In genomic region chr11:57324154-57324885, GRCh38 we compare ENCODE assay signal across 8 cellular contexts. TPM values are rescaled to one million over a fixed set of nuclear protein-coding genes. Genes with fewer than 3 reads are reported as not detected.
DNase-seq lines count a peak whose midpoint lies in the region; ATAC-seq, FAIRE-seq and TF ChIP-seq lines count a peak whose summit lies in the region.

No MANE protein-coding gene starts in this region.

- intact Hi-C loops in CD4-positive, alpha-beta memory T cell (cut with micrococcal nuclease) = no loop called here
- intact Hi-C loops in GM12878 (cut with micrococcal nuclease; ENCODE audit: unreplicated experiment) = no loop called here

- BruUV-seq in GM12878 (replicated peaks; lab: Mats Ljungman, UMichigan) = no TSS peak

- no peaks in the 10 kb centered on the region for H3K79me2 ChIP-seq in GM12878 (ENCODE audit: control insufficient read depth, insufficient read depth, low read length)
- peaks cover 43% of the 10 kb centered on the region for H3K79me2 ChIP-seq in smooth muscle cell (ENCODE audit: low read depth)

- POLR2A ChIA-PET in CD4-positive, alpha-beta memory T cell (lab: Charles Lee; ENCODE audit: partially characterized antibody) = interaction anchor here (0.7 to 5.2 kb wide), 12 partner anchors 11 to 1949 kb away, joined by 3 to 128 read pairs (median 4); partner anchors contain the start of genes P2RX3, SELENOH, SLC43A3 and SSRP1
- POLR2A ChIA-PET in GM12878 (lab: Charles Lee) = interaction anchor here (1.2 to 3.5 kb wide), 4 partner anchors 9 to 102 kb away, joined by 3 to 35 read pairs (median 8); partner anchors contain the start of genes SLC43A3 and SSRP1

- SMC1A ChIA-PET in GM12878 (lab: Charles Lee; ENCODE audit: uncharacterized antibody, unreplicated experiment) = interaction anchor here (1.4 to 2.7 kb wide), 2 partner anchors 11 to 133 kb away, joined by 4 to 20 read pairs; partner anchors contain the start of gene SSRP1

- H2AFZ ChIP-seq in GM12878 (ENCODE audit: control insufficient read depth, low read depth, low read length) = peak overlapping the region; percentile 31
- no peak overlapping the region for H2AFZ ChIP-seq in smooth muscle cell (ENCODE audit: low read depth)

- peaks cover 27% of the 10 kb centered on the region for H3F3A ChIP-seq in smooth muscle cell (ENCODE audit: low read depth)

- CTCF ChIA-PET in CD4-positive, alpha-beta memory T cell (lab: Charles Lee; ENCODE audit: partially characterized antibody) = interaction anchor here (1.7 to 2.5 kb wide), 2 partner anchors 11 to 203 kb away, joined by 7 to 24 read pairs; partner anchors contain the start of gene SSRP1
- CTCF ChIA-PET in GM12878 (lab: Yijun Ruan, JAX) = interaction anchor here (1.1 to 1.2 kb wide), 3 partner anchors 9 to 14 kb away, joined by 3 to 8 read pairs (median 5); partner anchors contain the start of gene P2RX3

- peaks cover 22% of the 10 kb centered on the region for H3K36me3 ChIP-seq in CD4-positive, alpha-beta memory T cell (ENCODE audit: insufficient read depth, low read length)
- H3K36me3 ChIP-seq in NT2/D1 (ENCODE audit: insufficient read depth, insufficient read length, low read length) = peaks cover 61% of the 10 kb centered on the region
- H3K36me3 ChIP-seq in GM12878 (ENCODE audit: control insufficient read depth in 2 of 2, insufficient read depth in 2 of 2, low read length in 1 of 2) = peaks cover 12 to 19% of the 10 kb centered on the region in 2 experiments; a peak in 3 of 4 replicates
- no peaks in the 10 kb centered on the region for H3K36me3 ChIP-seq in smooth muscle cell (ENCODE audit: low read depth)

- TF ChIP-seq CTCF in GM12878 (IDR thresholded peaks at IDR 0.05 in 2 of 3, conservative IDR thresholded peaks at IDR 0.05 in 1 of 3; ENCODE audit: control insufficient read depth in 2 of 3, extremely low read depth in 1 of 3, insufficient read depth in 1 of 3, low read depth in 3 of 3, low read length in 3 of 3) = no peak
- no peak for TF ChIP-seq CTCF in smooth muscle cell (IDR thresholded peaks at IDR 0.05; ENCODE audit: borderline replicate concordance, insufficient read depth, poor library complexity, severe bottlenecking)

- FAIRE-seq in GM12878 (lab: Jason Lieb, UNC) = no peak

- peak overlapping the region in 1 of 2 donors; percentile 59 for H3K4me3 ChIP-seq in CD4-positive, alpha-beta memory T cell (ENCODE audit: low read length in 2 of 2)
- H3K4me3 ChIP-seq in NT2/D1 (ENCODE audit: insufficient read length, low read depth) (peak overlapping the region; percentile 84), GM12878 (peak overlapping the region; percentile 51; the same call in 1 of the 2 replicates), smooth muscle cell (peak overlapping the region; percentile 95)

- in situ Hi-C loops in GM12878 (cut with MboI) = no loop called here

- no peak for TF ChIP-seq POLR2A in GM12878 (IDR thresholded peaks at IDR 0.05; ENCODE audit: low read depth, low read length)

- H3K9me3 Mint-ChIP-seq in CD4-positive, alpha-beta memory T cell = no peaks in the 10 kb centered on the region

- H3K27ac Mint-ChIP-seq in CD4-positive, alpha-beta memory T cell = peak overlapping the region; percentile 72 to 99 (median 88)

- no peaks in the 10 kb centered on the region for H3K9me3 ChIP-seq in CD4-positive, alpha-beta memory T cell (ENCODE audit: control insufficient read depth in 1 of 2, low read length in 2 of 2)
- H3K9me3 ChIP-seq in NT2/D1 (ENCODE audit: insufficient read depth, low read length) (no peaks in the 10 kb centered on the region), GM12878 (replicated peaks; ENCODE audit: control insufficient read depth, insufficient read depth, low read length) (no peaks in the 10 kb centered on the region), smooth muscle cell (replicated peaks; ENCODE audit: low read depth) (no peaks in the 10 kb centered on the region)

- H3K4me1 ChIP-seq in CD4-positive, alpha-beta memory T cell (ENCODE audit: insufficient read depth, low read length) = peaks cover 33% of the 10 kb centered on the region
- H3K4me1 ChIP-seq in NT2/D1 (ENCODE audit: insufficient read depth, insufficient read length) (peaks cover 17% of the 10 kb centered on the region), GM12878 (ENCODE audit: control insufficient read depth, insufficient read depth, low read length) (peaks cover 22% of the 10 kb centered on the region), smooth muscle cell (ENCODE audit: low read depth) (peaks cover 39% of the 10 kb centered on the region)

- H4K20me1 ChIP-seq in GM12878 (ENCODE audit: control insufficient read depth, insufficient read depth) = no peaks in the 10 kb centered on the region
- H4K20me1 ChIP-seq in smooth muscle cell (ENCODE audit: low read depth) = peaks cover 33% of the 10 kb centered on the region

- peak overlapping the region; percentile 82 for H3K4me2 ChIP-seq in GM12878 (ENCODE audit: control insufficient read depth, insufficient read depth)
- peak overlapping the region; percentile 100 for H3K4me2 ChIP-seq in smooth muscle cell

- peak overlapping the region; percentile 85 to 94 (median 86) for H3K4me3 Mint-ChIP-seq in CD4-positive, alpha-beta memory T cell

- H3K9ac ChIP-seq in NT2/D1 (ENCODE audit: insufficient read length, low read depth) (peak overlapping the region; percentile 92), GM12878 (ENCODE audit: control insufficient read depth, insufficient read depth, low read length) (peak overlapping the region; percentile 42; the same call in 1 of the 2 replicates), smooth muscle cell (ENCODE audit: low read depth) (peak overlapping the region; percentile 80)

- RAD21 ChIA-PET in GM12878 (lab: Charles Lee; ENCODE audit: unreplicated experiment) = interaction anchor here (0.6 to 3.0 kb wide), 2 partner anchors 10 to 464 kb away, joined by 5 to 14 read pairs; partner anchors contain the start of gene SSRP1

- no peaks in the 10 kb centered on the region for H3K27me3 ChIP-seq in CD4-positive, alpha-beta memory T cell (ENCODE audit: insufficient read depth, low read length)
- no peaks in the 10 kb centered on the region for H3K27me3 ChIP-seq in NT2/D1 (ENCODE audit: insufficient read depth, insufficient read length)
- H3K27me3 ChIP-seq in GM12878 (replicated peaks in 1 of 2; ENCODE audit: control insufficient read depth in 2 of 2, insufficient read depth in 2 of 2, low read length in 1 of 2) = no peaks in the 10 kb centered on the region
- no peaks in the 10 kb centered on the region for H3K27me3 ChIP-seq in smooth muscle cell (ENCODE audit: low read depth)

- DNase-seq in CD4-positive, alpha-beta memory T cell = no peak
- DNase-seq in NT2/D1 (ENCODE audit: low read depth, low spot score) = no peak
- no peak for DNase-seq in GM12878 (ENCODE audit: low read depth, low spot score)
- DNase-seq in iPS-NIHi11 (ENCODE audit: low spot score) = peak; percentile 95
- DNase-seq in smooth muscle cell (lab: John Stamatoyannopoulos, UW; ENCODE audit: unreplicated experiment) = peak; percentile 49
- no peak for DNase-seq in superior temporal gyrus (ENCODE audit: extremely low spot score)
- no peak for DNase-seq in HPDE6-E6E7 (ENCODE audit: extremely low spot score)

- H3K36me3 Mint-ChIP-seq in CD4-positive, alpha-beta memory T cell = peaks cover 36 to 43% of the 10 kb centered on the region in 2 donors

- WGBS in GM12878 (ENCODE audit: insufficient coverage, insufficient replicate concordance, low lambda C conversion rate, missing lambda C conversion rate) = 14% methylated on average over 21 of the region's 64 CpGs
- WGBS in smooth muscle cell (ENCODE audit: low lambda C conversion rate) = 1% methylated on average over 15 of the region's 64 CpGs

- TF ChIP-seq RAD21 in GM12878 (IDR thresholded peaks at IDR 0.05; ENCODE audit: insufficient read depth, low read depth, low read length) = no peak

- H3K27ac ChIP-seq in CD4-positive, alpha-beta memory T cell (ENCODE audit: low read depth, low read length) = peak overlapping the region; percentile 59
- H3K27ac ChIP-seq in GM12878 (ENCODE audit: control insufficient read depth, insufficient read depth) = no peak overlapping the region
- H3K27ac ChIP-seq in smooth muscle cell (ENCODE audit: low read depth) = peak overlapping the region; percentile 91

- peaks cover 28 to 62% (median 37%) of the 10 kb centered on the region in 4 donors for H3K4me1 Mint-ChIP-seq in CD4-positive, alpha-beta memory T cell

- H3K27me3 Mint-ChIP-seq in CD4-positive, alpha-beta memory T cell = no peaks in the 10 kb centered on the region

- ATAC-seq in GM21528 (IDR thresholded peaks at IDR 0.05; ENCODE audit: low FRiP score, unreplicated experiment) (peak; percentile 38), GM12878 (peak; percentile 2; the same call in 2 of the 3 replicates)

- TF ChIP-seq EP300 in GM12878 (IDR thresholded peaks at IDR 0.05; ENCODE audit: borderline replicate concordance in 1 of 2, control insufficient read depth in 1 of 2, low read depth in 2 of 2, low read length in 2 of 2) = no peak

RNA-seq across cellular contexts. Expression of gene TNKS1BP1, which starts 0.4 kb away (rescaled TPM):
- 10 to 100 TPM; 17.2 to 23.7 TPM for total RNA-seq in CD4-positive, alpha-beta memory T cell
- 1 to 10 TPM in 1 of 2 donors, under 1 TPM in 1; 0.52 to 4.7 TPM for polyA plus RNA-seq in CD4-positive, alpha-beta memory T cell
- 26.1 and 29.2 TPM in 2 replicates for total RNA-seq in GM12878 (2013; cell fraction: nucleolus; rRNA removed)
- total RNA-seq in GM12878 (2014; rRNA removed) = 4.8 and 5.6 TPM in 2 replicates
- total RNA-seq in GM12878 (2014; rRNA removed; fragmentation: Illumina TruSeq; extraction: Trizol) = 2.2 and 3.1 TPM in 2 replicates
- total RNA-seq in GM12878 (2021) = 12.5 and 15.8 TPM in 2 replicates
- polyA plus RNA-seq in GM12878 (2011; ENCODE audit: low read depth) = 6.7 TPM
- polyA plus RNA-seq in GM12878 (2011; rRNA removed) = 3.5 and 4.4 TPM in 2 replicates
- polyA plus RNA-seq in GM12878 (2011; cell fraction: cytosol; rRNA removed) = 3.9 and 5.5 TPM in 2 replicates
- 16.4 and 20.4 TPM in 2 replicates for polyA plus RNA-seq in GM12878 (2011; cell fraction: nucleus; rRNA removed)
- polyA plus RNA-seq in GM12878 (2012) = 8.7 and 9.5 TPM in 2 replicates
- polyA plus RNA-seq in GM12878 (2014; fragmentation: Illumina TruSeq; extraction: Trizol) = 4.9 and 7.3 TPM in 2 replicates
- under 1 TPM; 0.26 to 0.47 TPM for polyA plus RNA-seq in GM12878 (2014; fragmentation: Nextera tagmentation; extraction: Ambion mirVana)
- polyA plus RNA-seq in GM12878 (2014; rRNA removed) = 5.2 and 6.8 TPM in 2 replicates
- 1 to 10 TPM; 2.1 to 4.1 TPM for polyA plus RNA-seq in GM12878 (2016; fragmentation: Nextera tagmentation; extraction: Ambion mirVana)
- 6.2 and 10.0 TPM in 2 replicates for polyA minus RNA-seq in GM12878 (2011; rRNA and poly(A)+ RNA removed)
- 4.8 and 5.5 TPM in 2 replicates for polyA minus RNA-seq in GM12878 (2011; cell fraction: cytosol; rRNA and poly(A)+ RNA removed)
- polyA minus RNA-seq in GM12878 (2011; cell fraction: nucleus; rRNA and poly(A)+ RNA removed) = 1.8 and 4.4 TPM in 2 replicates
- 39.0 and 46.3 TPM in 2 replicates for total RNA-seq in smooth muscle cell
- polyA plus RNA-seq in smooth muscle cell = 86.3 and 118 TPM in 2 replicates

RNA-seq across cellular contexts. Expression of gene SSRP1, which starts 11.4 kb away (rescaled TPM):
- total RNA-seq in CD4-positive, alpha-beta memory T cell = 10 to 100 TPM; 69.0 to 74.3 TPM
- polyA plus RNA-seq in CD4-positive, alpha-beta memory T cell = 10 to 100 TPM; 19.6 to 42.2 TPM
- 23.8 and 30.4 TPM in 2 replicates for total RNA-seq in GM12878 (2013; cell fraction: nucleolus; rRNA removed)
- total RNA-seq in GM12878 (2014; rRNA removed) = 130 and 132 TPM in 2 replicates
- 188 and 207 TPM in 2 replicates for total RNA-seq in GM12878 (2014; rRNA removed; fragmentation: Illumina TruSeq; extraction: Trizol)
- 174 and 183 TPM in 2 replicates for total RNA-seq in GM12878 (2021)
- polyA plus RNA-seq in GM12878 (2011; ENCODE audit: low read depth) = 84.5 TPM
- 135 and 217 TPM in 2 replicates for polyA plus RNA-seq in GM12878 (2011; rRNA removed)
- polyA plus RNA-seq in GM12878 (2011; cell fraction: cytosol; rRNA removed) = 273 and 353 TPM in 2 replicates
- polyA plus RNA-seq in GM12878 (2011; cell fraction: nucleus; rRNA removed) = 125 and 155 TPM in 2 replicates
- polyA plus RNA-seq in GM12878 (2012) = 96.1 and 99.1 TPM in 2 replicates
- polyA plus RNA-seq in GM12878 (2014; fragmentation: Illumina TruSeq; extraction: Trizol) = 279 and 333 TPM in 2 replicates
- 100 to 1,000 TPM in 1 of 2 experiments, 10 to 100 TPM in 1; 74.3 to 119 TPM for polyA plus RNA-seq in GM12878 (2014; fragmentation: Nextera tagmentation; extraction: Ambion mirVana)
- polyA plus RNA-seq in GM12878 (2014; rRNA removed) = 143 and 145 TPM in 2 replicates
- 10 to 100 TPM; 73.6 to 79.6 TPM for polyA plus RNA-seq in GM12878 (2016; fragmentation: Nextera tagmentation; extraction: Ambion mirVana)
- 215 and 222 TPM in 2 replicates for polyA minus RNA-seq in GM12878 (2011; rRNA and poly(A)+ RNA removed)
- 62.8 and 96.7 TPM in 2 replicates for polyA minus RNA-seq in GM12878 (2011; cell fraction: cytosol; rRNA and poly(A)+ RNA removed)
- polyA minus RNA-seq in GM12878 (2011; cell fraction: nucleus; rRNA and poly(A)+ RNA removed) = 25.4 and 36.8 TPM in 2 replicates
- 57.6 and 64.9 TPM in 2 replicates for total RNA-seq in smooth muscle cell
- 46.0 and 53.2 TPM in 2 replicates for polyA plus RNA-seq in smooth muscle cell

RNA-seq across cellular contexts. Expression of gene P2RX3, which starts 13.8 kb away (rescaled TPM):
- not detected for total RNA-seq in CD4-positive, alpha-beta memory T cell
- not detected for polyA plus RNA-seq in CD4-positive, alpha-beta memory T cell
- total RNA-seq in GM12878 (2013; cell fraction: nucleolus; rRNA removed) = not detected in 2 replicates
- not detected in 2 replicates for total RNA-seq in GM12878 (2014; rRNA removed)
- not detected in 2 replicates for total RNA-seq in GM12878 (2014; rRNA removed; fragmentation: Illumina TruSeq; extraction: Trizol)
- not detected in 2 replicates for total RNA-seq in GM12878 (2021)
- polyA plus RNA-seq in GM12878 (2011; ENCODE audit: low read depth) = not detected
- 0.05 TPM in 1 of 2 replicates, not detected in the other for polyA plus RNA-seq in GM12878 (2011; rRNA removed)
- 0.03 TPM in 2 replicates for polyA plus RNA-seq in GM12878 (2011; cell fraction: cytosol; rRNA removed)
- 0.07 TPM in 1 of 2 replicates, not detected in the other for polyA plus RNA-seq in GM12878 (2011; cell fraction: nucleus; rRNA removed)
- not detected in 2 replicates for polyA plus RNA-seq in GM12878 (2012)
- not detected in 2 replicates for polyA plus RNA-seq in GM12878 (2014; fragmentation: Illumina TruSeq; extraction: Trizol)
- not detected for polyA plus RNA-seq in GM12878 (2014; fragmentation: Nextera tagmentation; extraction: Ambion mirVana)
- polyA plus RNA-seq in GM12878 (2014; rRNA removed) = 0.12 TPM in 1 of 2 replicates, not detected in the other
- not detected for polyA plus RNA-seq in GM12878 (2016; fragmentation: Nextera tagmentation; extraction: Ambion mirVana)
- not detected in 2 replicates for polyA minus RNA-seq in GM12878 (2011; rRNA and poly(A)+ RNA removed)
- polyA minus RNA-seq in GM12878 (2011; cell fraction: cytosol; rRNA and poly(A)+ RNA removed) = not detected in 2 replicates
- not detected in 2 replicates for polyA minus RNA-seq in GM12878 (2011; cell fraction: nucleus; rRNA and poly(A)+ RNA removed)
- not detected in 2 replicates for total RNA-seq in smooth muscle cell
- polyA plus RNA-seq in smooth muscle cell = 0.19 TPM in 1 of 2 replicates, not detected in the other

RNA-seq across cellular contexts. Expression of gene PRG3, which starts 56.6 kb away (rescaled TPM):
- not detected for total RNA-seq in CD4-positive, alpha-beta memory T cell
- not detected for polyA plus RNA-seq in CD4-positive, alpha-beta memory T cell
- total RNA-seq in GM12878 (2013; cell fraction: nucleolus; rRNA removed) = not detected in 2 replicates
- total RNA-seq in GM12878 (2014; rRNA removed) (not detected in 2 replicates), GM12878 (2014; rRNA removed; fragmentation: Illumina TruSeq; extraction: Trizol) (not detected in 2 replicates), GM12878 (2021) (not detected in 2 replicates), smooth muscle cell (not detected in 2 replicates)
- not detected for polyA plus RNA-seq in GM12878 (2011; ENCODE audit: low read depth)
- polyA plus RNA-seq in GM12878 (2011; rRNA removed) (not detected in 2 replicates), GM12878 (2014; fragmentation: Illumina TruSeq; extraction: Trizol) (not detected in 2 replicates), GM12878 (2014; fragmentation: Nextera tagmentation; extraction: Ambion mirVana) (not detected), GM12878 (2014; rRNA removed) (not detected in 2 replicates), GM12878 (2016; fragmentation: Nextera tagmentation; extraction: Ambion mirVana) (not detected), smooth muscle cell (not detected in 2 replicates)
- polyA plus RNA-seq in GM12878 (2011; cell fraction: cytosol; rRNA removed) = not detected in 2 replicates
- polyA plus RNA-seq in GM12878 (2011; cell fraction: nucleus; rRNA removed) = not detected in 2 replicates
- not detected in 2 replicates for polyA plus RNA-seq in GM12878 (2012)
- polyA minus RNA-seq in GM12878 (2011; rRNA and poly(A)+ RNA removed) = not detected in 2 replicates
- polyA minus RNA-seq in GM12878 (2011; cell fraction: cytosol; rRNA and poly(A)+ RNA removed) = not detected in 2 replicates
- polyA minus RNA-seq in GM12878 (2011; cell fraction: nucleus; rRNA and poly(A)+ RNA removed) = not detected in 2 replicates

Comparison
In these comparisons a context has a peak if more than half of its experiments do, and no peak if none do; other contexts are left out.
1. DNase-seq: peak in iPS-NIHi11 (single experiment) and smooth muscle cell (single experiment); none in CD4-positive, alpha-beta memory T cell (0 of 5), NT2/D1 (single experiment), GM12878 (single experiment), superior temporal gyrus (single experiment) and HPDE6-E6E7 (single experiment).
2. H3K9ac ChIP-seq: peak in every context shown above with its lines; median percentile 92 in NT2/D1; 80 in smooth muscle cell; 42 in GM12878.